ENCODE assay signal across 13 cellular contexts in genomic region chr4:53019485-53020382, GRCh38.
DNase-seq lines count a peak whose midpoint lies in the region; ATAC-seq, FAIRE-seq and TF ChIP-seq lines count a peak whose summit lies in the region.
"Had no signal": no experiment of that assay in that cellular context is flagged by ENCODE, and none has a peak within 500 bp of the region (broad histone marks: within the 10 kb centered on the region; RNA-seq: fewer than 3 reads in every experiment).

No MANE protein-coding gene starts in this region.

- H3K4me3 Mint-ChIP-seq in activated T-cell treated with anti-CD3 and anti-CD28 coated beads, Interleukin-2, amount 50 U/mL, for 72 hours, result no peak overlapping the region
- H3K4me3 Mint-ChIP-seq in CD8-positive, alpha-beta T cell, result no peak overlapping the region
- H3K4me3 Mint-ChIP-seq: activated CD4-positive, alpha-beta T cell treated with anti-CD3 and anti-CD28 coated beads, Interleukin-2, amount 10 ng/mL, durations not matched to agents 24 days and 14 days had no signal

- H3K27ac ChIP-seq in RWPE2 (ENCODE audit: poor library complexity, severe bottlenecking), result no peak overlapping the region
- peak overlapping the region in 1 of 4 donors; percentile 7 for H3K27ac ChIP-seq in pancreas
- no peak overlapping the region for H3K27ac ChIP-seq in CD8-positive, alpha-beta T cell (ENCODE audit: low read depth, low read length)
- H3K27ac ChIP-seq: sigmoid colon had no signal

- CTCF ChIA-PET in CD8-positive, alpha-beta T cell (lab: Charles Lee), result interaction anchor here (1.0 kb wide), 1 partner anchor 1214 kb away, joined by 3 read pairs; no protein-coding TSS in a partner anchor

- H3K4me3 ChIP-seq in RWPE2 (ENCODE audit: severe bottlenecking) (no peak overlapping the region), fibroblast of mammary gland (ENCODE audit: control insufficient read depth, low read depth, low read length) (no peak overlapping the region), pancreas (no peak overlapping the region)
- no peak overlapping the region for H3K4me3 ChIP-seq in CD8-positive, alpha-beta T cell (ENCODE audit: low read depth, low read length)
- H3K4me3 ChIP-seq: sigmoid colon had no signal

- DNase-seq in ELR (ENCODE audit: low read depth), result peak; percentile 60
- no peak for DNase-seq in RWPE2 (ENCODE audit: low spot score)
- DNase-seq in fibroblast of mammary gland (ENCODE audit: low read depth), result peak; percentile 81
- DNase-seq in pancreas, result no peak
- no peak for DNase-seq in activated T-cell treated with anti-CD3 and anti-CD28 coated beads, Interleukin-2, amount 50 U/mL, for 72 hours
- no peak for DNase-seq in germinal center (ENCODE audit: low spot score)
- no peak for DNase-seq in CD8-positive, alpha-beta T cell
- DNase-seq: activated CD4-positive, alpha-beta T cell treated with anti-CD3 and anti-CD28 coated beads, Interleukin-2, amount 10 ng/mL, durations not matched to agents 24 days and 14 days; activated naive CD4-positive, alpha-beta T cell treated with anti-CD3 and anti-CD28 coated beads, Interleukin-2, amount 50 U/mL, for 16 hours; COR-L47; NCI-H1930; sigmoid colon had no signal

- H3K9me3 ChIP-seq in RWPE2 (ENCODE audit: severe bottlenecking), result no peaks in the 10 kb centered on the region
- H3K9me3 ChIP-seq in pancreas, result no peaks in the 10 kb centered on the region
- H3K9me3 ChIP-seq in CD8-positive, alpha-beta T cell (ENCODE audit: low read length), result no peaks in the 10 kb centered on the region
- H3K9me3 ChIP-seq: sigmoid colon had no signal

- H3K36me3 ChIP-seq in RWPE2 (ENCODE audit: low read depth) (no peaks in the 10 kb centered on the region), pancreas (no peaks in the 10 kb centered on the region)
- H3K36me3 ChIP-seq in CD8-positive, alpha-beta T cell (ENCODE audit: insufficient read depth, low read length), result no peaks in the 10 kb centered on the region
- H3K36me3 ChIP-seq: sigmoid colon had no signal

- POLR2A ChIA-PET in CD8-positive, alpha-beta T cell (lab: Charles Lee), result no interaction called here

- no peaks in the 10 kb centered on the region for H3K4me1 Mint-ChIP-seq in activated T-cell treated with anti-CD3 and anti-CD28 coated beads, Interleukin-2, amount 50 U/mL, for 72 hours (ENCODE audit: low read depth)
- no peaks in the 10 kb centered on the region for H3K4me1 Mint-ChIP-seq in CD8-positive, alpha-beta T cell (ENCODE audit: low read depth)

- no peak overlapping the region for H3K27ac Mint-ChIP-seq in activated T-cell treated with anti-CD3 and anti-CD28 coated beads, Interleukin-2, amount 50 U/mL, for 72 hours
- H3K27ac Mint-ChIP-seq in CD8-positive, alpha-beta T cell, result no peak overlapping the region
- H3K27ac Mint-ChIP-seq: activated CD4-positive, alpha-beta T cell treated with anti-CD3 and anti-CD28 coated beads, Interleukin-2, amount 10 ng/mL, durations not matched to agents 24 days and 14 days had no signal

- H3K36me3 Mint-ChIP-seq in activated T-cell treated with anti-CD3 and anti-CD28 coated beads, Interleukin-2, amount 50 U/mL, for 72 hours (ENCODE audit: insufficient read depth in 2 of 2), result peaks cover 0 to 1% of the 10 kb centered on the region in 2 donors
- H3K36me3 Mint-ChIP-seq in CD8-positive, alpha-beta T cell, result peaks cover 2% of the 10 kb centered on the region

- ATAC-seq in RWPE2 (ENCODE audit: low read depth) (peak; percentile 70), pancreas (peak; percentile 58 to 88 (median 84)), HG02588 (IDR thresholded peaks at IDR 0.05; ENCODE audit: unreplicated experiment) (no peak)
- ATAC-seq in activated T-cell treated with anti-CD3 and anti-CD28 coated beads, Interleukin-2, amount 50 U/mL, for 72 hours (replicated peaks in 1 of 2), result no peak
- ATAC-seq in CD8-positive, alpha-beta T cell, result no peak

- no peaks in the 10 kb centered on the region for H3K27me3 ChIP-seq in RWPE2 (ENCODE audit: insufficient read depth, poor library complexity, severe bottlenecking)
- H3K27me3 ChIP-seq in pancreas, result no peaks in the 10 kb centered on the region
- no peaks in the 10 kb centered on the region for H3K27me3 ChIP-seq in CD8-positive, alpha-beta T cell (ENCODE audit: insufficient read depth, low read length)
- H3K27me3 ChIP-seq: sigmoid colon had no signal

- H3K4me1 ChIP-seq in RWPE2 (ENCODE audit: insufficient read depth, poor library complexity, severe bottlenecking), result peaks cover 4% of the 10 kb centered on the region
- H3K4me1 ChIP-seq in pancreas, result peaks cover 15 to 28% (median 19%) of the 10 kb centered on the region in 3 donors
- no peaks in the 10 kb centered on the region for H3K4me1 ChIP-seq in CD8-positive, alpha-beta T cell (ENCODE audit: insufficient read depth, low read length)

- WGBS in pancreas, 2 donors, result 26 to 29% methylated on average over 6 of the region's 6 CpGs

- TF ChIP-seq CTCF in RWPE2 (IDR thresholded peaks at IDR 0.05; ENCODE audit: poor library complexity, severe bottlenecking), result no peak
- TF ChIP-seq CTCF in fibroblast of mammary gland (conservative IDR thresholded peaks at IDR 0.05; ENCODE audit: control insufficient read depth, insufficient read depth, low read depth, low read length), result no peak
- TF ChIP-seq CTCF in pancreas (IDR thresholded peaks at IDR 0.05), result no peak
- TF ChIP-seq CTCF in CD8-positive, alpha-beta T cell (IDR thresholded peaks at IDR 0.05), result no peak

- H3K27me3 Mint-ChIP-seq in activated T-cell treated with anti-CD3 and anti-CD28 coated beads, Interleukin-2, amount 50 U/mL, for 72 hours (ENCODE audit: low read depth), result no peaks in the 10 kb centered on the region
- H3K27me3 Mint-ChIP-seq in CD8-positive, alpha-beta T cell (ENCODE audit: low read depth), result no peaks in the 10 kb centered on the region
- H3K27me3 Mint-ChIP-seq: activated CD4-positive, alpha-beta T cell treated with anti-CD3 and anti-CD28 coated beads, Interleukin-2, amount 10 ng/mL, durations not matched to agents 24 days and 14 days had no signal

- no peaks in the 10 kb centered on the region for H3K9me3 Mint-ChIP-seq in activated T-cell treated with anti-CD3 and anti-CD28 coated beads, Interleukin-2, amount 50 U/mL, for 72 hours
- no peaks in the 10 kb centered on the region for H3K9me3 Mint-ChIP-seq in CD8-positive, alpha-beta T cell

- FAIRE-seq in pancreas (lab: Jason Lieb, UNC), result no peak

- intact Hi-C loops in pancreas (cut with DNase I), result no loop called here
- intact Hi-C loops in CD8-positive, alpha-beta T cell (cut with DNase I, micrococcal nuclease), result loop anchor here (5.0 to 10.0 kb wide), 2 partner anchors 1213 to 1215 kb away; no protein-coding TSS in a partner anchor

Comparison
In these comparisons a context has a peak if more than half of its experiments do, and no peak if none do; other contexts are left out.
1. DNase-seq: peak in ELR (single experiment) and fibroblast of mammary gland (single experiment); none in RWPE2 (single experiment), pancreas (0 of 6), activated T-cell treated with anti-CD3 and anti-CD28 coated beads, Interleukin-2, amount 50 U/mL, for 72 hours (0 of 2), germinal center (single experiment) and CD8-positive, alpha-beta T cell (0 of 7).
2. ATAC-seq: peak in RWPE2 (single experiment) and pancreas (4 of 4); none in activated T-cell treated with anti-CD3 and anti-CD28 coated beads, Interleukin-2, amount 50 U/mL, for 72 hours (0 of 2), HG02588 (single experiment) and CD8-positive, alpha-beta T cell (single experiment).
3. intact Hi-C loops: an anchor here in CD8-positive, alpha-beta T cell (5.0 to 10.0 kb wide); none called in pancreas.